ENCODE assay signal across 24 cellular contexts in the genomic region with DNA sequence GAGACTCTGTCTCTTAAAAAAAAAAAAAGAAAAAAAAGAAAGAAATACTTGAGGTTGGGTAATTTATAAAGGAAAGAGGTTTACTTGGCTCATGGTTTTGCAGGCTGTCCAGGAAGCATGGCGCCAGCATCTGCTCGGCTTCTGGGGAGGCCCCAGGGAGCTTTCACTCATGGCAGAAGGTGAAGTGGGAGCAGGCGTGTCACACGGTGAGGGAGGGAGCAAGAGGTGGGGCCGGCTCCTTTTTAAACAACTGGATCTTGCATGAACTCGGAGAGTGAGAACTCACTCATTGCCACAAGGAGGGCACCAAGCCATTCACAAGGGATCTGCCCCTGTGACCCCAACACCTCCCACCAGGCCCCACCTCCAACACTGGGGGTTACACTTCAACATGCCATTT. TPM values are rescaled to one million over a fixed set of nuclear protein-coding genes. Genes with fewer than 3 reads are reported as not detected.
"Had no signal": no experiment of that assay in that cellular context is flagged by ENCODE, and none has a peak within 500 bp of the region (broad histone marks: within the 10 kb centered on the region; RNA-seq: fewer than 3 reads in every experiment).

No MANE protein-coding gene starts in this region.

- H3K27ac ChIP-seq: brain microvascular endothelial cell, cardiac muscle cell, KMS-11, SK-N-MC had no signal

- H3K4me3 Mint-ChIP-seq: activated B cell treated with CpG ODN at 0.5 μM for 24 hours; activated CD4-positive, alpha-beta T cell treated with anti-CD3 and anti-CD28 coated beads, Interleukin-2, amount 10 ng/mL, durations not matched to agents 24 days and 14 days; activated naive CD4-positive, alpha-beta T cell treated with anti-CD3 and anti-CD28 coated beads for 36 hours; activated naive CD8-positive, alpha-beta T cell; activated T-helper 17 cell treated with anti-CD3 and anti-CD28 coated beads, Interleukin-2, amount 50 U/mL, for 72 hours; T-cell had no signal

- DNase-seq: activated B cell treated with CpG ODN at 0.5 μM for 24 hours; activated CD4-positive, alpha-beta T cell treated with anti-CD3 and anti-CD28 coated beads for 1 hour; activated CD4-positive, alpha-beta T cell treated with anti-CD3 and anti-CD28 coated beads, Interleukin-2, amount 50 U/mL, for 48 hours; activated gamma-delta T cell; activated naive CD4-positive, alpha-beta T cell treated with anti-CD3 and anti-CD28 coated beads for 36 hours; activated T-cell treated with anti-CD3 and anti-CD28 coated beads for 4 hours; activated T-cell treated with anti-CD3 and anti-CD28 coated beads, Interleukin-2, amount 50 U/mL, for 48 hours; amygdala; brain microvascular endothelial cell; NCI-H1092; NCI-H1417; NCI-H1694; NCI-H2029 treated with DMSO at 0.1 percent for 48 hours; NCI-H510A treated with DMSO at 0.1 percent for 48 hours; NCI-H69; T-cell; T-helper 2 cell; T1000 had no signal

- H3K27me3 ChIP-seq: brain microvascular endothelial cell, cardiac muscle cell had no signal

- H3K9ac ChIP-seq: KMS-11 had no signal

- H3K4me1 Mint-ChIP-seq: activated B cell treated with CpG ODN at 0.5 μM for 24 hours; activated CD4-positive, alpha-beta T cell treated with anti-CD3 and anti-CD28 coated beads, Interleukin-2, amount 10 ng/mL, durations not matched to agents 24 days and 14 days; activated T-helper 17 cell treated with anti-CD3 and anti-CD28 coated beads, Interleukin-2, amount 50 U/mL, for 72 hours; T-cell had no signal

- H3K9me3 Mint-ChIP-seq: activated CD4-positive, alpha-beta T cell treated with anti-CD3 and anti-CD28 coated beads, Interleukin-2, amount 10 ng/mL, durations not matched to agents 24 days and 14 days had no signal

- H3K36me3 ChIP-seq: brain microvascular endothelial cell, cardiac muscle cell had no signal

- H3K36me3 Mint-ChIP-seq: activated naive CD8-positive, alpha-beta T cell; T-cell had no signal

- H3K4me2 ChIP-seq: KMS-11 had no signal

- H3K27me3 Mint-ChIP-seq: activated CD4-positive, alpha-beta T cell treated with anti-CD3 and anti-CD28 coated beads, Interleukin-2, amount 10 ng/mL, durations not matched to agents 24 days and 14 days had no signal

- H3K4me3 ChIP-seq: cardiac muscle cell, SK-N-MC had no signal

- ATAC-seq: activated T-helper 17 cell treated with anti-CD3 and anti-CD28 coated beads, Interleukin-2, amount 50 U/mL, for 72 hours; T-cell had no signal

- H3K27ac Mint-ChIP-seq: activated B cell treated with CpG ODN at 0.5 μM for 24 hours; activated CD4-positive, alpha-beta T cell treated with anti-CD3 and anti-CD28 coated beads, Interleukin-2, amount 10 ng/mL, durations not matched to agents 24 days and 14 days; activated naive CD4-positive, alpha-beta T cell treated with anti-CD3 and anti-CD28 coated beads for 36 hours; activated naive CD8-positive, alpha-beta T cell; activated T-helper 17 cell treated with anti-CD3 and anti-CD28 coated beads, Interleukin-2, amount 50 U/mL, for 72 hours; T-cell had no signal

RNA-seq across cellular contexts. Expression of a gene that starts 30.6 kb away (rescaled TPM):
- total RNA-seq: activated B cell treated with CpG ODN at 0.5 μM for 24 hours; activated CD4-positive, alpha-beta T cell treated with anti-CD3 and anti-CD28 coated beads, Interleukin-2, amount 10 ng/mL, durations not matched to agents 24 days and 14 days; activated naive CD4-positive, alpha-beta T cell treated with anti-CD3 and anti-CD28 coated beads for 36 hours had no signal
